ENCODE assay signal across 8 cellular contexts in genomic region chr22:17120711-17121234, GRCh38. TPM values are rescaled to one million over a fixed set of nuclear protein-coding genes. Genes with fewer than 3 reads are reported as not detected.
A peak's percentile ranks its signal among the peaks of the same experiment; 100 is the strongest.
DNase-seq lines count a peak whose midpoint lies in the region; ATAC-seq and TF ChIP-seq lines count a peak whose summit lies in the region.

No MANE protein-coding gene starts in this region.

- TF ChIP-seq CTCF in foreskin fibroblast (IDR thresholded peaks at IDR 0.05; ENCODE audit: low read depth, low read length) (no peak), sigmoid colon (IDR thresholded peaks at IDR 0.05) (no peak)

- H3K27ac Mint-ChIP-seq in T-cell: no peak overlapping the region

- ATAC-seq in T-cell (replicated peaks in 1 of 4) (peak; percentile 32 to 49 (median 36)), GM19035 (IDR thresholded peaks at IDR 0.05; ENCODE audit: unreplicated experiment) (no peak)

- peaks cover 41 to 42% (median 41%) of the 10 kb centered on the region in 3 donors for H3K4me1 Mint-ChIP-seq in T-cell

- peak overlapping the region in 1 of 3 donors; percentile 82 for H3K4me3 Mint-ChIP-seq in T-cell

- H3K36me3 ChIP-seq in sigmoid colon: no peaks in the 10 kb centered on the region

- peak overlapping the region; percentile 12 to 41 for H3K4me3 ChIP-seq in foreskin fibroblast (ENCODE audit: low read depth in 1 of 2, low read length in 2 of 2)
- H3K4me3 ChIP-seq in sigmoid colon: peak overlapping the region; percentile 16 to 56 (median 48)

- no peaks in the 10 kb centered on the region for H3K36me3 Mint-ChIP-seq in T-cell

- H3K27ac ChIP-seq in sigmoid colon: no peak overlapping the region

- POLR2A ChIA-PET in T-cell (lab: Charles Lee): no interaction called here

- CTCF ChIA-PET in T-cell (lab: Charles Lee): interaction anchor here in 1 of 2 donors (0.6 kb wide), 1 partner anchor 63 kb away, joined by 3 read pairs; no protein-coding TSS in a partner anchor

- peaks cover 0 to 17% (median 14%) of the 10 kb centered on the region in 4 donors for H3K4me1 ChIP-seq in sigmoid colon

- no peak for TF ChIP-seq POLR2A in sigmoid colon (IDR thresholded peaks at IDR 0.05)

- TF ChIP-seq EP300 in sigmoid colon (IDR thresholded peaks at IDR 0.05): no peak

- intact Hi-C loops in sigmoid colon (cut with DNase I): no loop called here

- WGBS in sigmoid colon, 2 donors: 0 to 1% methylated on average over 70 of the region's 70 CpGs

- peaks cover 15 to 58% (median 37%) of the 10 kb centered on the region in 3 donors for H3K27me3 ChIP-seq in sigmoid colon

- peak; percentile 68 for DNase-seq in NCI-H748 (lab: John Stamatoyannopoulos, UW; ENCODE audit: unreplicated experiment)
- DNase-seq in NCI-H748 treated with DMSO at 0.1 percent for 48 hours (lab: John Stamatoyannopoulos, UW): no peak
- DNase-seq in T-cell: peak in 5 of 34 experiments; percentile 11 to 30 (median 16)
- peak in 1 of 2 donors; percentile 40 for DNase-seq in foreskin fibroblast
- DNase-seq in sigmoid colon: no peak
- DNase-seq in GM19238 (ENCODE audit: insufficient read length, low spot score): no peak
- DNase-seq in NCI-H1930 (lab: John Stamatoyannopoulos, UW): no peak

- H3K27me3 Mint-ChIP-seq in T-cell: peaks cover 6 to 28% of the 10 kb centered on the region in 2 donors

- H3K9me3 ChIP-seq in sigmoid colon: no peaks in the 10 kb centered on the region

- H3K9me3 Mint-ChIP-seq in T-cell: no peaks in the 10 kb centered on the region

RNA-seq across cellular contexts. Expression of gene TMEM121B, which starts 0.4 kb away (rescaled TPM):
- total RNA-seq in T-cell: under 1 TPM in 3 of 5 donors, not detected in 2; 0.13 to 0.19 (median 0.15) TPM
- under 1 TPM in 3 of 4 donors, not detected in 1; 0.36 to 0.54 (median 0.49) TPM for total RNA-seq in sigmoid colon
- under 1 TPM in 1 of 3 donors, not detected in 2; 0.17 TPM for polyA plus RNA-seq in sigmoid colon

RNA-seq across cellular contexts. Expression of gene IL17RA, which starts 36.0 kb away (rescaled TPM):
- total RNA-seq in T-cell: 10 to 100 TPM; 38.8 to 72.7 (median 61.8) TPM
- 1 to 10 TPM; 7.5 to 8.6 (median 8.4) TPM for total RNA-seq in sigmoid colon
- 10 to 100 TPM in 1 of 3 donors, 1 to 10 TPM in 2; 1.2 to 10.4 (median 3.9) TPM for polyA plus RNA-seq in sigmoid colon

RNA-seq across cellular contexts. Expression of gene HDHD5, which starts 38.3 kb away (rescaled TPM):
- total RNA-seq in T-cell (10 to 100 TPM; 17.6 to 34.2 (median 30.1) TPM), sigmoid colon (10 to 100 TPM; 26.7 to 39.3 (median 34.4) TPM)
- 10 to 100 TPM; 27.0 to 49.0 (median 33.5) TPM for polyA plus RNA-seq in sigmoid colon

Comparison
In these comparisons a context has a peak if more than half of its experiments do, and no peak if none do; other contexts are left out.
1. RNA of gene IL17RA, which starts 36.0 kb away (total RNA-seq): 38.8 to 72.7 TPM in T-cell; 7.5 to 8.6 TPM in sigmoid colon; every median in the first group is over 4 times any median in the second.